28 cellular contexts compared by ENCODE assay signal in the genomic region with DNA sequence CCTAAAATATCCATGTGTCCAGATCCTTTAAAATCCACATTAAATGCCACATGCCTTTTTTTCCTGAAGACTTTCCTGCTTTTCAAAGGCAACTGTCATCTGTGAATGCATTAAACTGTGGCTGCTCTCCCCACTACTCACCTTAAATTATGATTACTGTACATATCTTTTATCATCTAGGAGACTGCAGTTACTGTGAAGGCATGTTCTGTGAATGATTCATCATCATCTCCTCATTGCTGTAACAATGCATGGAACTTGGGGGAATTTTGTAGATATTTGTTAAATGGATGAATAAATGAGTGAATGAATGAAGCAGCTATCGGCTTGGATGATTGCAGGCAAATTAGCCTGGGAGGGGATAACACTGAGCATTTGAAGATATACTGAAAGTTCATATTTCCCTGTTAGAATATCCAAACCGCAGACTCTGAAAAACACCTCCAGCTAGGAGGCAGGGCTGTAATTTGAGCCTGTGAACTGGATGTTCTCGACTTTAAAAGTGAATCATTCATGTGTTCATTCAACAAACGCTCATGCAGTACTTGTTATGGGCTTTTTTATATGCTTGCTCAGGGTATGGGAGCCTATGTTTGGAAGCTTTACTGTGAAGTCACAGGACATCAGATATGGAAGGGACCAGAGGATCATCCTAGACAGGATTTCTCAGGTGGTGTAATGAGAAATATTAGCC.
DNase-seq lines count a peak whose midpoint lies in the region; ATAC-seq and TF ChIP-seq lines count a peak whose summit lies in the region.
"Had no signal": no experiment of that assay in that cellular context is flagged by ENCODE, and none has a peak within 500 bp of the region (broad histone marks: within the 10 kb centered on the region; RNA-seq: fewer than 3 reads in every experiment).

No MANE protein-coding gene starts in this region.

- in situ Hi-C loops in ACHN (cut with HindIII; ENCODE audit: low pct_ligation_motif_present, low pct_unique_long_range_greater_than_20kb, low sequenced_read_pairs) = no loop called here

- TF ChIP-seq CTCF in foreskin keratinocyte (conservative IDR thresholded peaks at IDR 0.05) (no peak), smooth muscle cell (IDR thresholded peaks at IDR 0.05; ENCODE audit: borderline replicate concordance, insufficient read depth, poor library complexity, severe bottlenecking) (no peak)

- H3K9ac ChIP-seq in adipocyte (ENCODE audit: low read length) = no peak overlapping the region
- H3K9ac ChIP-seq in smooth muscle cell (ENCODE audit: low read depth) = no peak overlapping the region

- no peaks in the 10 kb centered on the region for H3F3A ChIP-seq in smooth muscle cell (ENCODE audit: low read depth)

- H3K36me3 ChIP-seq in adipocyte (ENCODE audit: control insufficient read depth, insufficient read depth, low read length, severe bottlenecking) (no peaks in the 10 kb centered on the region), smooth muscle cell (ENCODE audit: low read depth) (no peaks in the 10 kb centered on the region)
- H3K36me3 ChIP-seq: adrenal gland, neutrophil, sigmoid colon, transverse colon had no signal

- no peaks in the 10 kb centered on the region for H4K20me1 ChIP-seq in smooth muscle cell (ENCODE audit: low read depth)

- no peaks in the 10 kb centered on the region for H3K9me3 ChIP-seq in adipocyte (ENCODE audit: control insufficient read depth, low read length)
- H3K9me3 ChIP-seq in smooth muscle cell (replicated peaks; ENCODE audit: low read depth) = no peaks in the 10 kb centered on the region
- H3K9me3 ChIP-seq: adrenal gland, neutrophil, sigmoid colon, transverse colon had no signal

- no peaks in the 10 kb centered on the region for H3K79me2 ChIP-seq in smooth muscle cell (ENCODE audit: low read depth)

- no peaks in the 10 kb centered on the region for H3K27me3 ChIP-seq in adipocyte (replicated peaks; ENCODE audit: control insufficient read depth, insufficient read depth, low read length)
- no peaks in the 10 kb centered on the region for H3K27me3 ChIP-seq in foreskin keratinocyte
- no peaks in the 10 kb centered on the region for H3K27me3 ChIP-seq in smooth muscle cell (ENCODE audit: low read depth)
- H3K27me3 ChIP-seq: adrenal gland, neutrophil, sigmoid colon, transverse colon had no signal

- H3K4me3 ChIP-seq in adipocyte (ENCODE audit: low read length) = no peak overlapping the region
- no peak overlapping the region for H3K4me3 ChIP-seq in smooth muscle cell
- H3K4me3 ChIP-seq: adrenal gland, sigmoid colon, transverse colon had no signal

- DNase-seq in HT1080 (ENCODE audit: low read depth) (peak; percentile 59), adipocyte (ENCODE audit: low read depth) (peak; percentile 27), foreskin keratinocyte (peak; percentile 92 to 95), smooth muscle cell (lab: John Stamatoyannopoulos, UW; ENCODE audit: unreplicated experiment) (no peak), hypothalamus (lab: John Stamatoyannopoulos, UW) (no peak), ACHN (no peak)
- DNase-seq: activated CD4-positive, alpha-beta T cell treated with anti-CD3 and anti-CD28 coated beads for 36 hours; activated CD8-positive, alpha-beta memory T cell treated with anti-CD3 and anti-CD28 coated beads, Interleukin-2, amount 50 U/mL, for 48 hours; activated CD8-positive, alpha-beta T cell treated with anti-CD3 and anti-CD28 coated beads for 36 hours; activated naive CD4-positive, alpha-beta T cell treated with Interleukin-2 at 50 U/mL for 16 hours; adrenal gland; Calu3; DMS79 treated with DMSO at 0.1 percent for 48 hours; GF-D8; glutamatergic neuron; midbrain; MM.1S; naive B cell; NCI-H2029 treated with DMSO at 0.1 percent for 48 hours; NCI-H226; NCI-H526 treated with DMSO at 0.1 percent for 48 hours; posterior cingulate gyrus; SHP77; sigmoid colon; transverse colon had no signal

- H3K4me1 ChIP-seq in adipocyte (ENCODE audit: control insufficient read depth, insufficient read depth, low read length) (no peaks in the 10 kb centered on the region), foreskin keratinocyte (peaks cover 42% of the 10 kb centered on the region), smooth muscle cell (ENCODE audit: low read depth) (peaks cover 7% of the 10 kb centered on the region)
- H3K4me1 ChIP-seq: adrenal gland, sigmoid colon, transverse colon had no signal

- ATAC-seq in foreskin keratinocyte (peak; percentile 76), GM19351 (IDR thresholded peaks at IDR 0.05; ENCODE audit: unreplicated experiment) (no peak)
- ATAC-seq: activated CD4-positive, alpha-beta T cell treated with anti-CD3 and anti-CD28 coated beads for 36 hours; activated CD8-positive, alpha-beta T cell treated with anti-CD3 and anti-CD28 coated beads for 36 hours; stimulated activated memory B cell treated with anti-CD40 and anti-IgM and Interleukin-4, amounts not matched to agents 10 μg/mL and 1 μg/mL and 100 μg/mL, for 72 hours had no signal

- WGBS in smooth muscle cell (ENCODE audit: low lambda C conversion rate) = 53% methylated on average over 4 of the region's 4 CpGs

- H2AFZ ChIP-seq in smooth muscle cell (ENCODE audit: low read depth) = no peak overlapping the region

- peak overlapping the region; percentile 75 for H3K27ac ChIP-seq in foreskin keratinocyte
- H3K27ac ChIP-seq in smooth muscle cell (ENCODE audit: low read depth) = peak overlapping the region; percentile 36
- H3K27ac ChIP-seq: adrenal gland, neutrophil, sigmoid colon, transverse colon had no signal

- peak overlapping the region; percentile 36 for H3K4me2 ChIP-seq in smooth muscle cell

Comparison
In these comparisons a context has a peak if more than half of its experiments do, and no peak if none do; other contexts are left out.
1. DNase-seq: peak in HT1080 (single experiment), adipocyte (single experiment) and foreskin keratinocyte (2 of 2); none in smooth muscle cell (single experiment), hypothalamus (0 of 51) and ACHN (single experiment).